10 cellular contexts compared by ENCODE assay signal in genomic region chr3:157154563-157155333, GRCh38. TPM values are rescaled to one million over a fixed set of nuclear protein-coding genes. Genes with fewer than 3 reads are reported as not detected.
DNase-seq lines count a peak whose midpoint lies in the region; ATAC-seq and TF ChIP-seq lines count a peak whose summit lies in the region.
"Had no signal": no experiment of that assay in that cellular context is flagged by ENCODE, and none has a peak within 500 bp of the region (broad histone marks: within the 10 kb centered on the region; RNA-seq: fewer than 3 reads in every experiment).

No MANE protein-coding gene starts in this region.

- H3K9me3 Mint-ChIP-seq in CD4-positive, CD25-positive, alpha-beta regulatory T cell, result no peaks in the 10 kb centered on the region
- H3K9me3 Mint-ChIP-seq in naive thymus-derived CD4-positive, alpha-beta T cell, result peaks cover 0 to 5% (median 0%) of the 10 kb centered on the region in 11 donors

- no peak for DNase-seq in CD4-positive, CD25-positive, alpha-beta regulatory T cell
- DNase-seq in NB4 (ENCODE audit: low read depth) (no peak), coronary artery (ENCODE audit: low spot score) (no peak), NCI-H446 (lab: John Stamatoyannopoulos, UW) (no peak), KG1 (lab: John Stamatoyannopoulos, UW) (no peak), NCI-H1417 treated with DMSO at 0.1 percent for 48 hours (lab: John Stamatoyannopoulos, UW) (no peak), omental fat pad (ENCODE audit: low spot score) (no peak)
- DNase-seq in naive thymus-derived CD4-positive, alpha-beta T cell, result no peak
- DNase-seq: NCI-H69, nucleus accumbens had no signal

- peaks cover 55 to 83% (median 71%) of the 10 kb centered on the region in 4 donors for H3K4me1 Mint-ChIP-seq in CD4-positive, CD25-positive, alpha-beta regulatory T cell
- H3K4me1 Mint-ChIP-seq in naive thymus-derived CD4-positive, alpha-beta T cell, result peaks cover 41 to 76% (median 73%) of the 10 kb centered on the region in 7 donors

- peak overlapping the region; percentile 79 to 98 (median 90) for H3K4me3 Mint-ChIP-seq in CD4-positive, CD25-positive, alpha-beta regulatory T cell
- H3K4me3 Mint-ChIP-seq in naive thymus-derived CD4-positive, alpha-beta T cell, result peak overlapping the region; percentile 56 to 97 (median 90)

- no peak for TF ChIP-seq CTCF in NB4 (IDR thresholded peaks at IDR 0.05; ENCODE audit: low read depth, low read length)
- TF ChIP-seq CTCF in coronary artery (IDR thresholded peaks at IDR 0.05), result no peak
- no peak for TF ChIP-seq CTCF in omental fat pad (IDR thresholded peaks at IDR 0.05)

- CTCF ChIA-PET in naive thymus-derived CD4-positive, alpha-beta T cell (lab: Charles Lee), result interaction anchor here (0.5 to 1.5 kb wide), 3 partner anchors 17 to 532 kb away, joined by 3 to 5 read pairs (median 4); no protein-coding TSS in a partner anchor

- H3K36me3 ChIP-seq in CD4-positive, CD25-positive, alpha-beta regulatory T cell (ENCODE audit: control insufficient read depth, insufficient read depth, low read length), result peaks cover 91% of the 10 kb centered on the region
- H3K36me3 ChIP-seq in naive thymus-derived CD4-positive, alpha-beta T cell (ENCODE audit: control insufficient read depth in 2 of 3, insufficient read depth in 3 of 3, low read length in 3 of 3), result peaks cover 53 to 82% (median 77%) of the 10 kb centered on the region in 3 experiments

- no peak for ATAC-seq in CD4-positive, CD25-positive, alpha-beta regulatory T cell (ENCODE audit: low read depth in 2 of 2)
- ATAC-seq in naive thymus-derived CD4-positive, alpha-beta T cell, result no peak
- ATAC-seq in omental fat pad (ENCODE audit: low FRiP score), result no peak

- H3K27me3 Mint-ChIP-seq in CD4-positive, CD25-positive, alpha-beta regulatory T cell, result peaks cover 8% of the 10 kb centered on the region
- H3K27me3 Mint-ChIP-seq in naive thymus-derived CD4-positive, alpha-beta T cell, result no peaks in the 10 kb centered on the region

- peaks cover 73% of the 10 kb centered on the region for H3K36me3 Mint-ChIP-seq in CD4-positive, CD25-positive, alpha-beta regulatory T cell
- peaks cover 20 to 72% (median 55%) of the 10 kb centered on the region in 5 donors for H3K36me3 Mint-ChIP-seq in naive thymus-derived CD4-positive, alpha-beta T cell

- peaks cover 60% of the 10 kb centered on the region for H3K4me1 ChIP-seq in CD4-positive, CD25-positive, alpha-beta regulatory T cell (ENCODE audit: control insufficient read depth, insufficient read depth, low read length, poor library complexity, severe bottlenecking)
- H3K4me1 ChIP-seq in naive thymus-derived CD4-positive, alpha-beta T cell (ENCODE audit: control insufficient read depth in 2 of 2, insufficient read depth in 2 of 2, low read length in 2 of 2), result peaks cover 46 to 57% of the 10 kb centered on the region in 2 donors

- intact Hi-C loops in naive thymus-derived CD4-positive, alpha-beta T cell (cut with micrococcal nuclease), result no loop called here

- H3K9me3 ChIP-seq in CD4-positive, CD25-positive, alpha-beta regulatory T cell (ENCODE audit: control insufficient read depth in 2 of 2, low read length in 2 of 2), result no peaks in the 10 kb centered on the region
- no peaks in the 10 kb centered on the region for H3K9me3 ChIP-seq in naive thymus-derived CD4-positive, alpha-beta T cell (ENCODE audit: control insufficient read depth in 2 of 3, low read length in 3 of 3)

- H3K27ac ChIP-seq in CD4-positive, CD25-positive, alpha-beta regulatory T cell (ENCODE audit: insufficient read depth, low read length, poor library complexity, severe bottlenecking), result peak overlapping the region; percentile 58
- H3K27ac ChIP-seq in coronary artery, result peak overlapping the region in 1 of 2 donors; percentile 40
- peak overlapping the region; percentile 50 for H3K27ac ChIP-seq in naive thymus-derived CD4-positive, alpha-beta T cell (ENCODE audit: low read depth, low read length)

- H3K27me3 ChIP-seq in CD4-positive, CD25-positive, alpha-beta regulatory T cell (ENCODE audit: control insufficient read depth, insufficient read depth, low read length), result no peaks in the 10 kb centered on the region
- H3K27me3 ChIP-seq in naive thymus-derived CD4-positive, alpha-beta T cell (ENCODE audit: control insufficient read depth in 2 of 2, insufficient read depth in 2 of 2, low read length in 2 of 2), result no peaks in the 10 kb centered on the region

- peak overlapping the region in 1 of 3 donors; percentile 23 for H3K27ac Mint-ChIP-seq in CD4-positive, CD25-positive, alpha-beta regulatory T cell
- H3K27ac Mint-ChIP-seq in naive thymus-derived CD4-positive, alpha-beta T cell, result peak overlapping the region; percentile 16 to 98 (median 80)

- peak overlapping the region; percentile 99 for H3K4me3 ChIP-seq in CD4-positive, CD25-positive, alpha-beta regulatory T cell (ENCODE audit: low read depth, low read length)
- H3K4me3 ChIP-seq in NB4 (ENCODE audit: low read depth, low read length) (peak overlapping the region; percentile 97), coronary artery (peak overlapping the region; percentile 95)
- peak overlapping the region; percentile 7 for H3K4me3 ChIP-seq in naive thymus-derived CD4-positive, alpha-beta T cell (ENCODE audit: low read length)

- POLR2A ChIA-PET in naive thymus-derived CD4-positive, alpha-beta T cell (lab: Charles Lee), result interaction anchor here (0.7 to 3.2 kb wide), 2 partner anchors 20 to 478 kb away, joined by 3 to 48 read pairs; no protein-coding TSS in a partner anchor

- TF ChIP-seq POLR2A in NB4 (IDR thresholded peaks at IDR 0.05; ENCODE audit: extremely low read depth, insufficient read length), result no peak

RNA-seq across cellular contexts. Expression of gene CCNL1, which starts 5.2 kb away (rescaled TPM):
- total RNA-seq in CD4-positive, CD25-positive, alpha-beta regulatory T cell, result 1,080 TPM
- polyA plus RNA-seq in CD4-positive, CD25-positive, alpha-beta regulatory T cell, result 10 to 100 TPM; 48.7 to 71.3 (median 57.9) TPM
- total RNA-seq in naive thymus-derived CD4-positive, alpha-beta T cell, result 1,000 to 10,000 TPM in 2 of 5 experiments, 100 to 1,000 TPM in 3; 230 to 1,170 (median 374) TPM
- polyA plus RNA-seq in naive thymus-derived CD4-positive, alpha-beta T cell, result 10 to 100 TPM; 65.4 to 68.3 TPM
- total RNA-seq in omental fat pad, result 100 to 1,000 TPM; 378 to 875 (median 605) TPM

Comparison
In these comparisons a context has a peak if more than half of its experiments do, and no peak if none do; other contexts are left out.
1. H3K4me3 ChIP-seq: peak in every context shown above with its lines; median percentile 99 in CD4-positive, CD25-positive, alpha-beta regulatory T cell; 97 in NB4; 95 in coronary artery; 7 in naive thymus-derived CD4-positive, alpha-beta T cell.